Comparison of ENCODE assay signal across 8 cellular contexts in the genomic region with DNA sequence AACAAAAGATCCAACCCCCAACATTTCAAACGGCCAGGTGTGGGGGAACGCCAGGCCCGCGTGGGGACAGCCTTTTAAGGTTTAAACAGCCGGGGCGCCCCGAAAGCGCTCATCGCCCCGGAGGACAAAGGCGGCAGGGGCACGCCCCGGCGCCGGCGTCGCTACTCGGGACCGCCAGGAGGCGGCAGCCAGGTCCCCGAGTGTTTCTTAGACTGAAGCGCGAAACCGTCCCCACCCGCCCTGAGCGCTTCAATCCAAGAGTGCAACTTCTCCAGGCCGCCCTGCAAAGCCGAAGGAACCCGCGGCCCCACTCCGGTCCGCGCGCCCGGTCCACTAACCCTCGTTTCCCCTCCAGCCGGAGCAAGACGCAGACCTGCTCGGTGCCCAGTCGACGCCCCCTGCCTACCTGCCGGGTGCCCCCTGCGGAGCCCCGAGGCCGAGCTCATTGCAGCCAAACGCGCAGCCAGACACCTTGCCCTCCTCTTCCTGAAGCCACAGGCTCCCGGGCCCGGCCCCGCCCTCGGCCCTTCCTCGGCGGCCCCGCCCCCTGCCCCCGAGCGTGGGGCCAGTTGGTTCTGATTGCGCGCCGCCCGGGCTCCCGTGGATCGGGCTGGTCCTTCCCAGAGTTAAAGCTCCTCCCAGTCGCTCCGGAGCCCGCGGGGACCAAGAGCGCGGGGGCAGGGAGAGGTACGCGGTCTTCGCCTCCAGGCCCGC. TPM values are rescaled to one million over a fixed set of nuclear protein-coding genes. Genes with fewer than 3 reads are reported as not detected.
DNase-seq lines count a peak whose midpoint lies in the region; ATAC-seq and TF ChIP-seq lines count a peak whose summit lies in the region.

A gene (minus strand): TSS at position 496 of the 714 bp plus-strand sequence. CDS start 50 bp downstream, at position 446.

- H3K36me3 Mint-ChIP-seq in T-helper 2 cell treated with Interferon-gamma antibody and Interleukin-4, amounts not matched to agents 5 μg/mL and 100 μg/mL, for 36 hours (ENCODE audit: low read depth) = peaks cover 14% of the 10 kb centered on the region

- no peak for TF ChIP-seq POLR2A in vagina (IDR thresholded peaks at IDR 0.05)

- H3K4me3 ChIP-seq in ascending aorta (peak within 1 kb of the TSS; percentile 58 to 77), right cardiac atrium (ENCODE audit: low read length) (peak within 1 kb of the TSS; percentile 76), vagina (peak within 1 kb of the TSS; percentile 62 to 67)

- no peaks in the 10 kb centered on the region for H3K36me3 ChIP-seq in ascending aorta
- no peaks in the 10 kb centered on the region for H3K36me3 ChIP-seq in vagina

- in situ Hi-C loops in GM13977 (cut with MboI; ENCODE audit: low pct_unique_long_range_greater_than_20kb, low sequenced_read_pairs, unreplicated experiment) = no loop called here

- intact Hi-C loops in ascending aorta (cut with DNase I) (loop anchor here (1.0 to 5.0 kb wide), 4 partner anchors 27 to 1052 kb away; a partner anchor contains a TSS), right cardiac atrium (cut with DNase I) (loop anchor here in 3 of 4 donors (10.0 kb wide), 2 partner anchors 112 to 278 kb away; a partner anchor contains a TSS), vagina (cut with DNase I) (no loop called here)

- peak within 1 kb of the TSS; percentile 94 for H3K27ac Mint-ChIP-seq in T-helper 2 cell treated with Interferon-gamma antibody and Interleukin-4, amounts not matched to agents 5 μg/mL and 100 μg/mL, for 36 hours

- H3K4me3 Mint-ChIP-seq in T-helper 2 cell treated with Interferon-gamma antibody and Interleukin-4, amounts not matched to agents 5 μg/mL and 100 μg/mL, for 36 hours = peak within 1 kb of the TSS; percentile 97

- H3K27ac ChIP-seq in ascending aorta (peak within 1 kb of the TSS; percentile 73 to 82), right cardiac atrium (ENCODE audit: low read length) (peak within 1 kb of the TSS; percentile 73), vagina (peak within 1 kb of the TSS; percentile 77)

- H3K4me1 Mint-ChIP-seq in T-helper 2 cell treated with Interferon-gamma antibody and Interleukin-4, amounts not matched to agents 5 μg/mL and 100 μg/mL, for 36 hours (ENCODE audit: low read depth) = peaks cover 32% of the 10 kb centered on the region

- ATAC-seq in HG02798 (IDR thresholded peaks at IDR 0.05; ENCODE audit: poor library complexity, unreplicated experiment) (peak; percentile 84), right cardiac atrium (peak; percentile 98)

- H3K9me3 ChIP-seq in ascending aorta (no peaks in the 10 kb centered on the region), right cardiac atrium (ENCODE audit: control insufficient read depth, low read length) (no peaks in the 10 kb centered on the region), vagina (no peaks in the 10 kb centered on the region)

- H3K27me3 Mint-ChIP-seq in T-helper 2 cell treated with Interferon-gamma antibody and Interleukin-4, amounts not matched to agents 5 μg/mL and 100 μg/mL, for 36 hours (ENCODE audit: low read depth) = no peaks in the 10 kb centered on the region

- TF ChIP-seq CTCF in GM13977 (IDR thresholded peaks at IDR 0.05; ENCODE audit: extremely low read depth, insufficient read depth, missing control alignments) (peak; percentile 78), ascending aorta (IDR thresholded peaks at IDR 0.05) (peak; percentile 65 to 74 (median 69)), vagina (IDR thresholded peaks at IDR 0.05) (peak; percentile 25 to 42 (median 37))

- under 1% methylated on average over 72 of the region's 72 CpGs for WGBS in right cardiac atrium

- H3K27me3 ChIP-seq in ascending aorta (no peaks in the 10 kb centered on the region), right cardiac atrium (ENCODE audit: control insufficient read depth, insufficient read depth) (no peaks in the 10 kb centered on the region), vagina (no peaks in the 10 kb centered on the region)

- no peaks in the 10 kb centered on the region for H3K9me3 Mint-ChIP-seq in T-helper 2 cell treated with Interferon-gamma antibody and Interleukin-4, amounts not matched to agents 5 μg/mL and 100 μg/mL, for 36 hours

- DNase-seq in GM13977 (ENCODE audit: low spot score) (peak; percentile 83), NCI-H1417 treated with DMSO at 0.1 percent for 48 hours (lab: John Stamatoyannopoulos, UW) (peak; percentile 69), ascending aorta (ENCODE audit: low spot score in 2 of 2) (peak; percentile 52 to 92), right cardiac atrium (peak; percentile 90 to 97 (median 95)), putamen (ENCODE audit: low spot score) (peak; percentile 58), vagina (ENCODE audit: extremely low spot score in 2 of 2) (peak in 1 of 2 donors; percentile 90)
- peak; percentile 66 for DNase-seq in T-helper 2 cell treated with Interferon-gamma antibody and Interleukin-4, amounts not matched to agents 5 μg/mL and 100 μg/mL, for 36 hours (ENCODE audit: low spot score)

- H3K4me1 ChIP-seq in ascending aorta (peaks cover 6 to 15% of the 10 kb centered on the region in 2 donors), right cardiac atrium (ENCODE audit: control insufficient read depth, insufficient read depth, low read length) (peaks cover 6% of the 10 kb centered on the region), vagina (peaks cover 23% of the 10 kb centered on the region)

RNA-seq across cellular contexts. Expression of the gene that starts here (rescaled TPM):
- not detected for total RNA-seq in ascending aorta
- 10 to 100 TPM in 1 of 4 donors, 1 to 10 TPM in 3; 6.5 to 13.4 (median 8.7) TPM for total RNA-seq in right cardiac atrium
- polyA plus RNA-seq in right cardiac atrium = 9.9 TPM
- 7.9 TPM for total RNA-seq in vagina

Comparison
In these comparisons a context has a peak if more than half of its experiments do, and no peak if none do; other contexts are left out.
1. Peak in DNase-seq, H3K4me3 ChIP-seq and H3K27ac ChIP-seq in ascending aorta; RNA of the gene not detected or under 1 TPM.